8 cellular contexts compared by ENCODE assay signal in the genomic region with DNA sequence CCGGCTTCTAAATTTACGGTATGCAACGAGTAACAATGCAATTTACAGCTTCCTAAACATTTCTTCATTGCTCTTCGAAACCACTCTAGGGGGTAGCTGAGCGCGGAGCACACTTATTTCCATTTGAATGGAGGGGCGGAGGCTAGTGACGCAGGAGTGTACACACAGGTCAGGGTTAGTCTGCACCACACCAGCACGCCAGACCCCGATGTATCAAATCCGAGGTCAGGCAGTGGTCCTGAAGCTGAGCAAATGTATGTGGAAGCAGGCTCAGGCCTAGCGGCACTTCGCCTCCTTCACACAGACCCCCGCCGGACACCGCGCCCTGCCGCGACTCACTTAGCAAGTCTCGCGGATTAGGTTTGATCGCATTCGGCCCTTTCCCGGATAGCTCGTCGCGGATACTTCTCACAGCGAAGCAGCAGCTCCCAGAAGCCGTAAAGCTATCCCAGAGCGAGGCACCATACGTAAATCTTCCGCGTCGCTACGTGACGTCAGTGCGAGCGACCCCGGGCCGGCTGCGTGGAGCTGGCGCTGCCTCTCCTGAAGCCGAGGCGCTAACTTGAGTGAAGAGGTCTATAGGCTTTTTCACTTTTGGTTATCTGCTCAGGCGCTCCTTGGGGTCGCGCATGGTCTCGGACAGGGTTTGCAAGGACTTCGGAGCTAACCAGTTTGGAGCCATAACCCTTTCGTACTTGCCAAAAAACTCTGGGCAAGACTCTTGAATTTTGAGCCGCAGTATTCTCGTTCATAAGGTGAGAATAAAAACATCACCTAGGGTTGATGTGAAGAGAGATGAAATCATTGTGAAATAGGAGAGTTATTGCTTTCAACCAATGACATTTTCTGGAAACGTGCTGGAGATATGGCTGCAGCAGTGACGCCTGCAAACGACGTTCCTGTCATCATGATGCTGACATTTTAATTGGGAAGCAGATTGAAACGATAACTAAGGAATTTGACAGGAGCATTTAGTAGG. TPM values are rescaled to one million over a fixed set of nuclear protein-coding genes. Genes with fewer than 3 reads are reported as not detected.
DNase-seq lines count a peak whose midpoint lies in the region; ATAC-seq, FAIRE-seq and TF ChIP-seq lines count a peak whose summit lies in the region.

A gene with protein sequence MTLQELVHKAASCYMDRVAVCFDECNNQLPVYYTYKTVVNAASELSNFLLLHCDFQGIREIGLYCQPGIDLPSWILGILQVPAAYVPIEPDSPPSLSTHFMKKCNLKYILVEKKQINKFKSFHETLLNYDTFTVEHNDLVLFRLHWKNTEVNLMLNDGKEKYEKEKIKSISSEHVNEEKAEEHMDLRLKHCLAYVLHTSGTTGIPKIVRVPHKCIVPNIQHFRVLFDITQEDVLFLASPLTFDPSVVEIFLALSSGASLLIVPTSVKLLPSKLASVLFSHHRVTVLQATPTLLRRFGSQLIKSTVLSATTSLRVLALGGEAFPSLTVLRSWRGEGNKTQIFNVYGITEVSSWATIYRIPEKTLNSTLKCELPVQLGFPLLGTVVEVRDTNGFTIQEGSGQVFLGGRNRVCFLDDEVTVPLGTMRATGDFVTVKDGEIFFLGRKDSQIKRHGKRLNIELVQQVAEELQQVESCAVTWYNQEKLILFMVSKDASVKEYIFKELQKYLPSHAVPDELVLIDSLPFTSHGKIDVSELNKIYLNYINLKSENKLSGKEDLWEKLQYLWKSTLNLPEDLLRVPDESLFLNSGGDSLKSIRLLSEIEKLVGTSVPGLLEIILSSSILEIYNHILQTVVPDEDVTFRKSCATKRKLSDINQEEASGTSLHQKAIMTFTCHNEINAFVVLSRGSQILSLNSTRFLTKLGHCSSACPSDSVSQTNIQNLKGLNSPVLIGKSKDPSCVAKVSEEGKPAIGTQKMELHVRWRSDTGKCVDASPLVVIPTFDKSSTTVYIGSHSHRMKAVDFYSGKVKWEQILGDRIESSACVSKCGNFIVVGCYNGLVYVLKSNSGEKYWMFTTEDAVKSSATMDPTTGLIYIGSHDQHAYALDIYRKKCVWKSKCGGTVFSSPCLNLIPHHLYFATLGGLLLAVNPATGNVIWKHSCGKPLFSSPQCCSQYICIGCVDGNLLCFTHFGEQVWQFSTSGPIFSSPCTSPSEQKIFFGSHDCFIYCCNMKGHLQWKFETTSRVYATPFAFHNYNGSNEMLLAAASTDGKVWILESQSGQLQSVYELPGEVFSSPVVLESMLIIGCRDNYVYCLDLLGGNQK (minus strand): TSS at position 469 of the 979 bp plus-strand sequence. CDS start 3,192 bp downstream, outside the sequence.

- intact Hi-C loops in mammary epithelial cell (cut with micrococcal nuclease) = loop anchor here (1.0 to 2.0 kb wide), 3 partner anchors 23 to 81 kb away; partner anchors contain the start of gene PAICS

- BruUV-seq in mammary epithelial cell (replicated peaks; lab: Mats Ljungman, UMichigan) = TSS peak; percentile 84

- peak within 1 kb of the TSS; percentile 98 for H3K9ac ChIP-seq in mammary epithelial cell (ENCODE audit: insufficient read depth, low read length)

- no peaks in the 10 kb centered on the region for H3K27me3 ChIP-seq in ACC112 (ENCODE audit: insufficient read depth, low read length)
- H3K27me3 ChIP-seq in WERI-Rb-1 (ENCODE audit: insufficient read depth, low read depth, severe bottlenecking) = no peaks in the 10 kb centered on the region
- H3K27me3 ChIP-seq in mammary epithelial cell (ENCODE audit: insufficient read depth, low read length) = no peaks in the 10 kb centered on the region
- no peaks in the 10 kb centered on the region for H3K27me3 ChIP-seq in small intestine (ENCODE audit: control insufficient read depth in 2 of 2, insufficient read depth in 2 of 2, low read length in 2 of 2)

- peak within 1 kb of the TSS; percentile 92 for H3K27ac ChIP-seq in ACC112 (ENCODE audit: low read depth, low read length)
- peak within 1 kb of the TSS; percentile 85 for H3K27ac ChIP-seq in WERI-Rb-1
- peak within 1 kb of the TSS; percentile 96 for H3K27ac ChIP-seq in mammary epithelial cell (ENCODE audit: insufficient read depth, low read depth, low read length)
- peak within 1 kb of the TSS; percentile 99 for H3K27ac ChIP-seq in small intestine (ENCODE audit: low read depth in 1 of 2, low read length in 1 of 2)

- dilution Hi-C loops in mammary epithelial cell (cut with HindIII; ENCODE audit: low sequenced_read_pairs) = loop anchor here (5.0 kb wide), 1 partner anchor 75 kb away; no protein-coding TSS in a partner anchor

- H3K4me3 ChIP-seq in ACC112 (ENCODE audit: low read depth, low read length) (peak within 1 kb of the TSS; percentile 85), WERI-Rb-1 (ENCODE audit: low read depth, low read length) (peak within 1 kb of the TSS; percentile 83), mammary epithelial cell (replicated peaks in 1 of 3; ENCODE audit: insufficient read depth in 1 of 3, low read depth in 2 of 3, low read length in 3 of 3) (peak within 1 kb of the TSS; percentile 84 to 91 (median 91)), small intestine (ENCODE audit: low read depth in 1 of 2, low read length in 2 of 2) (peak within 1 kb of the TSS; percentile 67 to 74)

- TF ChIP-seq CTCF in WERI-Rb-1 (IDR thresholded peaks at IDR 0.05; ENCODE audit: low read depth, low read length) (no peak), mammary epithelial cell (conservative IDR thresholded peaks at IDR 0.05 in 1 of 2, IDR thresholded peaks at IDR 0.05 in 1 of 2; ENCODE audit: extremely low read depth in 1 of 2, insufficient read depth in 1 of 2, low read depth in 1 of 2, low read length in 2 of 2) (no peak)

- H3K36me3 ChIP-seq in ACC112 (ENCODE audit: insufficient read depth, low read length) (no peaks in the 10 kb centered on the region), WERI-Rb-1 (peaks cover 2% of the 10 kb centered on the region; the same call in 1 of the 2 replicates), mammary epithelial cell (ENCODE audit: insufficient read depth, low read length) (peaks cover 3% of the 10 kb centered on the region), small intestine (ENCODE audit: control insufficient read depth in 2 of 2, insufficient read depth in 2 of 2, low read length in 2 of 2) (no peaks in the 10 kb centered on the region)

- H3K79me2 ChIP-seq in ACC112 (ENCODE audit: control insufficient read depth, insufficient read depth, low read length, unreplicated experiment) = peaks cover 39% of the 10 kb centered on the region
- peaks cover 50% of the 10 kb centered on the region for H3K79me2 ChIP-seq in mammary epithelial cell (ENCODE audit: insufficient read depth, low read length)

- peak within 1 kb of the TSS; percentile 90 for H3K4me2 ChIP-seq in mammary epithelial cell (ENCODE audit: insufficient read depth, low read depth, low read length)

- DNase-seq in NCI-H2196 treated with DMSO at 0.1 percent for 48 hours (lab: John Stamatoyannopoulos, UW; ENCODE audit: unreplicated experiment) (peak; percentile 39), WERI-Rb-1 (peak; percentile 95), mammary epithelial cell (peak; percentile 92), iPS-NIHi11 (ENCODE audit: low spot score) (peak; percentile 96), small intestine (peak; percentile 92)

- in situ Hi-C loops in mammary epithelial cell (cut with MboI; ENCODE audit: low sequenced_read_pairs in 2 of 2) = no loop called here

- ATAC-seq in GM18870 (IDR thresholded peaks at IDR 0.05; ENCODE audit: unreplicated experiment) (peak; percentile 92), HG03135 (IDR thresholded peaks at IDR 0.05; ENCODE audit: unreplicated experiment) (peak; percentile 95)

- no peaks in the 10 kb centered on the region for H4K20me1 ChIP-seq in mammary epithelial cell (ENCODE audit: insufficient read depth, low read length)

- CTCF ChIA-PET in mammary epithelial cell (lab: Charles Lee; ENCODE audit: low non-redundant PET) = interaction anchor here (0.6 kb wide), 1 partner anchor 60 kb away, joined by 6 read pairs; no protein-coding TSS in a partner anchor

- no peaks in the 10 kb centered on the region for H3K9me3 ChIP-seq in WERI-Rb-1 (ENCODE audit: severe bottlenecking)
- H3K9me3 ChIP-seq in mammary epithelial cell (replicated peaks; ENCODE audit: insufficient read depth, low read length) = no peaks in the 10 kb centered on the region
- no peaks in the 10 kb centered on the region for H3K9me3 ChIP-seq in small intestine (ENCODE audit: control insufficient read depth, low read depth)

- FAIRE-seq in small intestine (lab: Jason Lieb, UNC) = no peak

- H2AFZ ChIP-seq in ACC112 (ENCODE audit: low read length, unreplicated experiment) = peak within 1 kb of the TSS; percentile 95
- peak within 1 kb of the TSS; percentile 98 for H2AFZ ChIP-seq in mammary epithelial cell (ENCODE audit: low read depth, low read length)

- H3K4me1 ChIP-seq in ACC112 (ENCODE audit: control insufficient read depth, insufficient read depth, low read length, unreplicated experiment) = peaks cover 17% of the 10 kb centered on the region
- peaks cover 13% of the 10 kb centered on the region for H3K4me1 ChIP-seq in mammary epithelial cell (ENCODE audit: insufficient read depth, low read length)
- H3K4me1 ChIP-seq in small intestine (ENCODE audit: control insufficient read depth in 2 of 2, insufficient read depth in 1 of 2, low read depth in 1 of 2, low read length in 1 of 2) = peaks cover 0 to 4% of the 10 kb centered on the region in 2 donors

- 2% methylated on average over 41 of the region's 57 CpGs for WGBS in mammary epithelial cell (ENCODE audit: low coverage, missing lambda C conversion rate)
- WGBS in small intestine, 3 donors = 0% methylated on average over 57 of the region's 57 CpGs

RNA-seq across cellular contexts. Expression of the gene that starts here (rescaled TPM):
- 10 to 100 TPM; 11.4 to 18.2 TPM for total RNA-seq in mammary epithelial cell
- 5.0 TPM for polyA plus RNA-seq in mammary epithelial cell
- 4.7 TPM for polyA minus RNA-seq in mammary epithelial cell
- 1 to 10 TPM; 1.9 to 4.2 (median 4.0) TPM for polyA plus RNA-seq in small intestine

Comparison
In these comparisons a context has a peak if more than half of its experiments do, and no peak if none do; other contexts are left out.
1. Peak in every context shown above with its lines: DNase-seq, ATAC-seq, H3K4me3 ChIP-seq and H3K27ac ChIP-seq.
2. DNase-seq: peak in every context shown above with its lines; median percentile 96 in iPS-NIHi11; 95 in WERI-Rb-1; 92 in mammary epithelial cell; 92 in small intestine; 39 in NCI-H2196 treated with DMSO at 0.1 percent for 48 hours.